8 cellular contexts compared by ENCODE assay signal in the genomic region with DNA sequence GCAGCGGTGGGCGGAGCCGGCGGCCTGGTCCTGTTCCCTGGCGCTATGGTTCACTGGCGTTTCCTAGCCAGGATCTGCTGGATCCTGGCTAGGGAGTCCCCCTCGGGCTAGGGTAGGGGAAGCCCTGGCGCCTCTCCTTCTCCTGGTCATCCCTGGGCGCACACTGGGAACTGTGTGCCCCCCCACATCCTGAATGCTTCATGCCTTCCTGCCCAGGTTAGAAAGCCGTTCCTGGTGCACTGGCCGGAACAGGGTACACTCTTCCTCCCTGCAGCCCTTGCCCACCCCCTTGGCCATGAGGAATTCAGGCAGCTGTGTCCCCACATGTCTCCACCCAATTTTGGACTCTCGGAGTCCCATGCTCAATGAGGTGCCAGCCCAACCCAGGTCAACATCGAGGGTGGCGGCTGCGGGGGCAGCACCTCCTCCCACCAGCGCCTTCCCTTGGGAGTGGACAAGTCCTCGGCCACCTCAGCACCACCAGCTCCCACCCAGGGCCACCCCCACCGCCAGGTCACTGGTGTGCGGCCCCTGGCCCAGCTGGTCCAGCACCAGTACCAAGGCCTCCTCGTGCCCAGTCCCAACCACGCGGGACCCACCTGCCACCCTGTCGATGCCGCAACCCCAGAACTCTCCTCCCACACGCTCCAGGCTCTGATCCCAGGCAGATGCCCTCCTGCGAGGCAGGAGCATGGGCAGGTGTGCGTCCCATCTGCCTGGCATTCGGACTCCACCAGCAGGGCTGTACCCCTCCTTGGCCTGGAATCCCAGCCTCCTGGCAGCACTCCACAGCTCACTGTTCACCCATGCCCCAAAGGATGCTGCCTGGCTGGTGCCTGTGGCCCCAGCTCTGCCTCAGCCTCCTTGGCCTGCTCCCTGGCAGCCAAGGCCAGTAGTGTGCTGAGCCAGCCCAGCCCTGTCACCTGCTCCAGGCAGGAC.
DNase-seq lines count a peak whose midpoint lies in the region; TF ChIP-seq lines count a peak whose summit lies in the region.
"Not testable (repeated sequence)": the region's sequence is repeated elsewhere in the genome, so short reads cannot be mapped to it uniquely, and the experiment has no call there.

No MANE protein-coding gene starts in this region.

- not testable (repeated sequence) for H3K27me3 ChIP-seq in thyroid gland

- not testable (repeated sequence) for H3K4me3 Mint-ChIP-seq in endothelial cell (ENCODE audit: unreplicated experiment)
- peak overlapping the region; percentile 58 for H3K4me3 Mint-ChIP-seq in progenitor cell of endocrine pancreas (ENCODE audit: low read depth)

- intact Hi-C loops in thyroid gland (cut with DNase I) = not testable (repeated sequence)

- H3K27ac Mint-ChIP-seq in endothelial cell (ENCODE audit: unreplicated experiment); progenitor cell of endocrine pancreas: not testable (repeated sequence)

- H3K27ac ChIP-seq in thyroid gland = not testable (repeated sequence)

- H3K9me3 Mint-ChIP-seq in endothelial cell (ENCODE audit: unreplicated experiment); progenitor cell of endocrine pancreas (ENCODE audit: low read depth): not testable (repeated sequence)

- H3K9me3 ChIP-seq in thyroid gland = not testable (repeated sequence)

- peak; percentile 1 for DNase-seq in AG20443 (ENCODE audit: low spot score)
- DNase-seq in HT1080 (ENCODE audit: low read depth) = peak; percentile 1
- peak; percentile 1 for DNase-seq in activated T-helper 9 cell treated with anti-CD3 and anti-CD28 coated beads, Interleukin-2, amount 50 U/mL, for 16 hours (ENCODE audit: low read depth)
- peak; percentile 15 for DNase-seq in endothelial cell (ENCODE audit: low spot score)
- DNase-seq in iPS-NIHi11 (ENCODE audit: low spot score) = peak; percentile 2
- DNase-seq in mucosa of gallbladder (ENCODE audit: low spot score) = peak; percentile 16
- not testable (repeated sequence) for DNase-seq in progenitor cell of endocrine pancreas (ENCODE audit: low spot score, unreplicated experiment)
- DNase-seq in thyroid gland = peak; percentile 14 to 17

- not testable (repeated sequence) for H3K4me3 ChIP-seq in thyroid gland (replicated peaks in 1 of 3)

- not testable (repeated sequence) for TF ChIP-seq CTCF in endothelial cell (IDR thresholded peaks at IDR 0.05; ENCODE audit: unreplicated experiment); progenitor cell of endocrine pancreas (IDR thresholded peaks at IDR 0.05; ENCODE audit: unreplicated experiment); thyroid gland (IDR thresholded peaks at IDR 0.05)

- not testable (repeated sequence) for H3K36me3 Mint-ChIP-seq in endothelial cell (ENCODE audit: low read depth, unreplicated experiment); progenitor cell of endocrine pancreas (ENCODE audit: insufficient read depth)

- 91 to 92% methylated on average over 19 to 20 of the region's 28 CpGs for WGBS in thyroid gland, 2 donors

- H3K4me1 ChIP-seq in thyroid gland = not testable (repeated sequence)

- H3K36me3 ChIP-seq in thyroid gland = not testable (repeated sequence)

- not testable (repeated sequence) for TF ChIP-seq POLR2A in thyroid gland (IDR thresholded peaks at IDR 0.05)

- H3K4me1 Mint-ChIP-seq in endothelial cell (ENCODE audit: unreplicated experiment) = peaks cover 13% of the 10 kb centered on the region
- H3K4me1 Mint-ChIP-seq in progenitor cell of endocrine pancreas (ENCODE audit: low read depth) = not testable (repeated sequence)

- H3K27me3 Mint-ChIP-seq in endothelial cell (ENCODE audit: unreplicated experiment) = peaks cover 12% of the 10 kb centered on the region
- H3K27me3 Mint-ChIP-seq in progenitor cell of endocrine pancreas = peaks cover 21% of the 10 kb centered on the region
